ENCODE assay signal across 9 cellular contexts in genomic region chr7:42236266-42237161, GRCh38. TPM values are rescaled to one million over a fixed set of nuclear protein-coding genes. Genes with fewer than 3 reads are reported as not detected.
DNase-seq lines count a peak whose midpoint lies in the region; ATAC-seq and TF ChIP-seq lines count a peak whose summit lies in the region.
"Had no signal": no experiment of that assay in that cellular context is flagged by ENCODE, and none has a peak within 500 bp of the region (broad histone marks: within the 10 kb centered on the region; RNA-seq: fewer than 3 reads in every experiment).

No MANE protein-coding gene starts in this region.

- ATAC-seq in GM18907 (IDR thresholded peaks at IDR 0.05; ENCODE audit: unreplicated experiment) (peak; percentile 30), HG03439 (IDR thresholded peaks at IDR 0.05; ENCODE audit: unreplicated experiment) (peak; percentile 23), psoas muscle (peak; percentile 30 to 55 (median 42))
- ATAC-seq: HCT116 had no signal

- H3K4me3 ChIP-seq in adipocyte (ENCODE audit: low read length) (peak overlapping the region; percentile 93), left ventricle myocardium inferior (peak overlapping the region; percentile 91), psoas muscle (peak overlapping the region; percentile 69)

- intact Hi-C loops in left ventricle myocardium inferior (cut with micrococcal nuclease), result no loop called here
- intact Hi-C loops in psoas muscle (cut with DNase I), result loop anchor here in 1 of 2 donors (10.0 kb wide), 1 partner anchor 262 kb away; no protein-coding TSS in a partner anchor

- in situ Hi-C loops in ACHN (cut with HindIII; ENCODE audit: low pct_ligation_motif_present, low pct_unique_long_range_greater_than_20kb, low sequenced_read_pairs), result no loop called here

- H3K9me3 ChIP-seq in adipocyte (ENCODE audit: control insufficient read depth, low read length) (no peaks in the 10 kb centered on the region), left ventricle myocardium inferior (replicated peaks) (no peaks in the 10 kb centered on the region), psoas muscle (no peaks in the 10 kb centered on the region)

- H3K36me3 ChIP-seq in adipocyte (ENCODE audit: control insufficient read depth, insufficient read depth, low read length, severe bottlenecking), result no peaks in the 10 kb centered on the region
- H3K36me3 ChIP-seq in left ventricle myocardium inferior, result no peaks in the 10 kb centered on the region
- no peaks in the 10 kb centered on the region for H3K36me3 ChIP-seq in psoas muscle (ENCODE audit: insufficient read depth in 1 of 2, low read depth in 1 of 2)

- peak overlapping the region; percentile 92 for H3K27ac ChIP-seq in left ventricle myocardium inferior (replicated peaks)
- H3K27ac ChIP-seq in psoas muscle, result peak overlapping the region; percentile 6

- WGBS in psoas muscle, 3 donors, result 0 to 1% (median 0%) methylated on average over 82 to 112 of the region's 112 CpGs

- H3K4me1 ChIP-seq in adipocyte (ENCODE audit: control insufficient read depth, insufficient read depth, low read length) (peaks cover 56% of the 10 kb centered on the region), left ventricle myocardium inferior (peaks cover 33% of the 10 kb centered on the region), psoas muscle (peaks cover 10% of the 10 kb centered on the region)

- H3K9ac ChIP-seq in adipocyte (ENCODE audit: low read length), result peak overlapping the region; percentile 89

- DNase-seq in ACHN, result peak; percentile 74
- DNase-seq in adipocyte (ENCODE audit: low read depth), result peak; percentile 86
- DNase-seq in left ventricle myocardium inferior, result peak; percentile 49
- peak; percentile 55 to 73 for DNase-seq in psoas muscle
- DNase-seq in stimulated activated CD4-positive, alpha-beta T cell treated with anti-CD3 and anti-CD28 coated beads, Interleukin-12 subunit alpha, Interleukin-12 subunit beta, amount 100 ng/mL, for 4 hours, result no peak
- no peak for DNase-seq in NOMO-1 treated with DMSO at 0.1 percent for 48 hours (lab: John Stamatoyannopoulos, UW; ENCODE audit: unreplicated experiment)

- TF ChIP-seq CTCF in left ventricle myocardium inferior (IDR thresholded peaks at IDR 0.05; ENCODE audit: borderline replicate concordance) (no peak), psoas muscle (IDR thresholded peaks at IDR 0.05) (no peak)

- no peaks in the 10 kb centered on the region for H3K27me3 ChIP-seq in adipocyte (replicated peaks; ENCODE audit: control insufficient read depth, insufficient read depth, low read length)
- H3K27me3 ChIP-seq in left ventricle myocardium inferior (ENCODE audit: low read depth), result peaks cover 9% of the 10 kb centered on the region
- H3K27me3 ChIP-seq in psoas muscle (ENCODE audit: insufficient read depth in 3 of 3, low read length in 2 of 3), result peaks cover 0 to 2% (median 0%) of the 10 kb centered on the region in 3 donors

RNA-seq across cellular contexts. Expression of gene GLI3, which starts 0.5 kb away (rescaled TPM):
- total RNA-seq in left ventricle myocardium inferior (5.5 TPM), psoas muscle (1 to 10 TPM; 3.2 to 4.9 (median 4.1) TPM)
- polyA plus RNA-seq in psoas muscle, result 1 to 10 TPM in 1 of 3 donors, under 1 TPM in 2; 0.24 to 1.2 (median 0.26) TPM

Comparison
In these comparisons a context has a peak if more than half of its experiments do, and no peak if none do; other contexts are left out.
1. DNase-seq: peak in ACHN (single experiment), adipocyte (single experiment), left ventricle myocardium inferior (single experiment) and psoas muscle (2 of 2); none in stimulated activated CD4-positive, alpha-beta T cell treated with anti-CD3 and anti-CD28 coated beads, Interleukin-12 subunit alpha, Interleukin-12 subunit beta, amount 100 ng/mL, for 4 hours (single experiment) and NOMO-1 treated with DMSO at 0.1 percent for 48 hours (single experiment).
2. Peak in every context shown above with its lines, with median percentiles within 50 percentile points of each other: ATAC-seq and H3K4me3 ChIP-seq.